In genomic region chr11:45984192-45984591, GRCh38 we compare ENCODE assay signal across 1 cellular context.
TF ChIP-seq lines count a peak whose summit lies in the region.

No MANE protein-coding gene starts in this region.

TF ChIP-seq in H1, 55 proteins besides CTCF, POLR2A, EP300 and RAD21 (continued from another document):
- TF ChIP-seq ZNF274 (IDR thresholded peaks at IDR 0.05; ENCODE audit: borderline replicate concordance, extremely low read depth, low read length) (no peak), JUN (IDR thresholded peaks at IDR 0.05; ENCODE audit: low read depth, low read length) (no peak), PHF8 (conservative IDR thresholded peaks at IDR 0.05; ENCODE audit: low read depth, low read length) (no peak), KDM4A (IDR thresholded peaks at IDR 0.05; ENCODE audit: low read depth, low read length, severe bottlenecking) (no peak), SP4 (IDR thresholded peaks at IDR 0.05; ENCODE audit: low read length) (no peak), ASH2L (IDR thresholded peaks at IDR 0.05; ENCODE audit: low read length) (no peak), YY1 (IDR thresholded peaks at IDR 0.05; ENCODE audit: low read depth, low read length) (no peak), USF2 (IDR thresholded peaks at IDR 0.05; ENCODE audit: low read length) (no peak), CHD2 (IDR thresholded peaks at IDR 0.05; ENCODE audit: low read length) (no peak), RXRA (IDR thresholded peaks at IDR 0.05; ENCODE audit: insufficient read depth, low read depth, low read length) (no peak), BACH1 (IDR thresholded peaks at IDR 0.05; ENCODE audit: low read length) (no peak)
